In genomic region chr6:56109149-56109548, GRCh38 we compare ENCODE assay signal across 32 cellular contexts.
"Had no signal": no experiment of that assay in that cellular context is flagged by ENCODE, and none has a peak within 500 bp of the region (broad histone marks: within the 10 kb centered on the region; RNA-seq: fewer than 3 reads in every experiment).

No MANE protein-coding gene starts in this region.

- H3K4me3 ChIP-seq: adrenal gland, ascending aorta, body of pancreas, breast epithelium, cardiac muscle cell had no signal

- H3K4me1 ChIP-seq: adrenal gland, ascending aorta, body of pancreas, breast epithelium had no signal

- H3K27ac ChIP-seq: adrenal gland, ascending aorta, body of pancreas, brain microvascular endothelial cell, breast epithelium, cardiac muscle cell had no signal

- DNase-seq: activated effector memory CD4-positive, alpha-beta T cell treated with anti-CD3 and anti-CD28 coated beads, Interleukin-2, amount 50 U/mL, for 16 hours; activated effector memory CD4-positive, alpha-beta T cell treated with Interleukin-2 at 50 U/mL for 16 hours; activated gamma-delta T cell; activated gamma-delta T cell treated with Interleukin-2 at 50 U/mL for 16 hours; activated naive CD4-positive, alpha-beta T cell; activated naive CD4-positive, alpha-beta T cell treated with anti-CD3 and anti-CD28 coated beads for 36 hours; activated naive CD4-positive, alpha-beta T cell treated with anti-CD3 and anti-CD28 coated beads, Interleukin-2, amount 10 ng/mL, durations not matched to agents 7 days and 5 days; activated naive CD4-positive, alpha-beta T cell treated with anti-CD3 and anti-CD28 coated beads, Interleukin-2, amount 50 U/mL, for 16 hours; activated naive CD4-positive, alpha-beta T cell treated with Interleukin-2 at 50 U/mL for 16 hours; activated naive CD8-positive, alpha-beta T cell treated with anti-CD3 and anti-CD28 coated beads for 36 hours; activated naive CD8-positive, alpha-beta T cell treated with anti-CD3 and anti-CD28 coated beads, Interleukin-2, amount 10 ng/mL, durations not matched to agents 7 days and 5 days; activated naive CD8-positive, alpha-beta T cell treated with anti-CD3 and anti-CD28 coated beads, Interleukin-2, amount 50 U/mL, for 24 hours; activated T-cell treated with anti-CD3 and anti-CD28 coated beads, Interleukin-2, amount 50 U/mL, for 1 hour; activated T-cell treated with anti-CD3 and anti-CD28 coated beads, Interleukin-2, amount 50 U/mL, for 24 hours; activated T-cell treated with anti-CD3 and anti-CD28 coated beads, Interleukin-2, amount 50 U/mL, for 4 hours; activated T-cell treated with anti-CD3 and anti-CD28 coated beads, Interleukin-2, amount 50 U/mL, for 48 hours; activated T-cell treated with anti-CD3 and anti-CD28 coated beads, Interleukin-2, amount 50 U/mL, for 72 hours; adrenal gland; amniotic stem cell; amygdala; anterior cingulate cortex; aorta; body of pancreas; brain microvascular endothelial cell; caudate nucleus; central memory CD4-positive, alpha-beta T cell; cerebellar nuclear complex had no signal

- H3K9me3 ChIP-seq: adrenal gland, body of pancreas had no signal

- H3K27me3 ChIP-seq: adrenal gland, ascending aorta, body of pancreas, brain microvascular endothelial cell, breast epithelium, cardiac muscle cell had no signal

- FAIRE-seq: astrocyte, bronchial epithelial cell had no signal

- H3K36me3 ChIP-seq: adrenal gland, brain microvascular endothelial cell, breast epithelium, cardiac muscle cell had no signal
